1 cellular context compared by ENCODE assay signal in the genomic region with DNA sequence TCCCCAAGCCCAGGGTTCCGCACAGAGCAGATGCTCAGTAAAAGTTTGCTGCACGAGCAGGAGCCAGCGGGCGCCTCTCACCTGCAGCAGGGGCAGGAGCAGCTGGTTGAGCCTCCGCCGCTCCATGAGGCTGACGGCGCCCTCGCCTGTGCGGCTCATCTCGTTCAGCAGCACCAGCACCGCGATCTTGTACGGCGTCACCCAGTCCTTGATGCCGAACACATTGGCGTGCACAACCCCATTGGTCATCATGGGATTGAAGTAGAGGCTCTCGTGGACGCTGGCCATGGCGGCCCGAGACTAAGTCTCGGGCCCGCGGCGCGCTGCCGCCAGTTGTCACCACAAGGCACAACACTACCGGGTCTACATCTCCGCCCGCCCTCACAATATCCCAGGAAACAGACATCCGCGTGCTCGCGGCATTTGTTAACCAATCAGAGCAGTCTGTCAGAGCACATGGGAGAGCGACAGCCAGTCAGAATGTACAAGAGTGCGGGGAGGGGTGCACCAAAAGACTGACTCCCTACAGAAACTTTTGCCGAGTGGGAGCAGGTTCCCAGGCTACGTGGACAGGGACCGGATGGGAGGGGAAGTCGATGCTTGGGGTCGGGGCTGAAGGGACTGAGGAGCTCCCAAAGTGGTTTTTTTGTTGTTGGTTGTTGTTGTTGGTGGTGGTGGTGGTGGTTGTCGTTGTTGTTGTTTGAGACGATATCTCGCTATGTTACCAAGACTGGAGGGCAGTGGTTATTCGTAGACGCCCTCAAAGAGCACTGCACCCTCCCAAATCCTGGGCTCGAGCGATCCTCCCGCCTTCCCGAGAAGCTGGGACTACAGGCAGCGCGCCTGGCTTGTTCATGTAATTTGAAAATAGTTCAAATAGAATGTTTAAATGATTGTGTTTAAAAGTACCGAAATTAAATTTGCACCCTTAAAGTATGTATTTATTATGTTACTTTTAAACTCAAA.
A peak's percentile ranks its signal among the peaks of the same experiment; 100 is the strongest.
TF ChIP-seq lines count a peak whose summit lies in the region.

A gene with protein sequence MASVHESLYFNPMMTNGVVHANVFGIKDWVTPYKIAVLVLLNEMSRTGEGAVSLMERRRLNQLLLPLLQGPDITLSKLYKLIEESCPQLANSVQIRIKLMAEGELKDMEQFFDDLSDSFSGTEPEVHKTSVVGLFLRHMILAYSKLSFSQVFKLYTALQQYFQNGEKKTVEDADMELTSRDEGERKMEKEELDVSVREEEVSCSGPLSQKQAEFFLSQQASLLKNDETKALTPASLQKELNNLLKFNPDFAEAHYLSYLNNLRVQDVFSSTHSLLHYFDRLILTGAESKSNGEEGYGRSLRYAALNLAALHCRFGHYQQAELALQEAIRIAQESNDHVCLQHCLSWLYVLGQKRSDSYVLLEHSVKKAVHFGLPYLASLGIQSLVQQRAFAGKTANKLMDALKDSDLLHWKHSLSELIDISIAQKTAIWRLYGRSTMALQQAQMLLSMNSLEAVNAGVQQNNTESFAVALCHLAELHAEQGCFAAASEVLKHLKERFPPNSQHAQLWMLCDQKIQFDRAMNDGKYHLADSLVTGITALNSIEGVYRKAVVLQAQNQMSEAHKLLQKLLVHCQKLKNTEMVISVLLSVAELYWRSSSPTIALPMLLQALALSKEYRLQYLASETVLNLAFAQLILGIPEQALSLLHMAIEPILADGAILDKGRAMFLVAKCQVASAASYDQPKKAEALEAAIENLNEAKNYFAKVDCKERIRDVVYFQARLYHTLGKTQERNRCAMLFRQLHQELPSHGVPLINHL (minus strand): TSS at position 359 of the 966 bp plus-strand sequence. CDS start 71 bp downstream, at position 288.

TF ChIP-seq in K562, 482 proteins besides CTCF, POLR2A, EP300 and RAD21 (continued from another document and continues in another):
- TF ChIP-seq, protein P1, sequence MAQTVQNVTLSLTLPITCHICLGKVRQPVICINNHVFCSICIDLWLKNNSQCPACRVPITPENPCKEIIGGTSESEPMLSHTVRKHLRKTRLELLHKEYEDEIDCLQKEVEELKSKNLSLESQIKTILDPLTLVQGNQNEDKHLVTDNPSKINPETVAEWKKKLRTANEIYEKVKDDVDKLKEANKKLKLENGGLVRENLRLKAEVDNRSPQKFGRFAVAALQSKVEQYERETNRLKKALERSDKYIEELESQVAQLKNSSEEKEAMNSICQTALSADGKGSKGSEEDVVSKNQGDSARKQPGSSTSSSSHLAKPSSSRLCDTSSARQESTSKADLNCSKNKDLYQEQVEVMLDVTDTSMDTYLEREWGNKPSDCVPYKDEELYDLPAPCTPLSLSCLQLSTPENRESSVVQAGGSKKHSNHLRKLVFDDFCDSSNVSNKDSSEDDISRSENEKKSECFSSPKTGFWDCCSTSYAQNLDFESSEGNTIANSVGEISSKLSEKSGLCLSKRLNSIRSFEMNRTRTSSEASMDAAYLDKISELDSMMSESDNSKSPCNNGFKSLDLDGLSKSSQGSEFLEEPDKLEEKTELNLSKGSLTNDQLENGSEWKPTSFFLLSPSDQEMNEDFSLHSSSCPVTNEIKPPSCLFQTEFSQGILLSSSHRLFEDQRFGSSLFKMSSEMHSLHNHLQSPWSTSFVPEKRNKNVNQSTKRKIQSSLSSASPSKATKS (CRISPR knock-in tag; IDR thresholded peaks at IDR 0.05), result no peak
- TF ChIP-seq WHSC1 (IDR thresholded peaks at IDR 0.05; ENCODE audit: low read length), result no peak
- TF ChIP-seq PHF20 (IDR thresholded peaks at IDR 0.05; ENCODE audit: partially characterized antibody), result peak; percentile 93
- TF ChIP-seq NCOA6 (IDR thresholded peaks at IDR 0.05), result no peak
- no peak for TF ChIP-seq ZNF79 (CRISPR knock-in tag; IDR thresholded peaks at IDR 0.05; ENCODE audit: low read depth)
- 0 out of 4 replicates have a peak, but pooled peaks of 1 of the 2 experiments have one; percentile 45 for TF ChIP-seq KDM4B (IDR thresholded peaks at IDR 0.05; ENCODE audit: borderline replicate concordance in 2 of 2, low read depth in 1 of 2)
- TF ChIP-seq, protein P2, sequence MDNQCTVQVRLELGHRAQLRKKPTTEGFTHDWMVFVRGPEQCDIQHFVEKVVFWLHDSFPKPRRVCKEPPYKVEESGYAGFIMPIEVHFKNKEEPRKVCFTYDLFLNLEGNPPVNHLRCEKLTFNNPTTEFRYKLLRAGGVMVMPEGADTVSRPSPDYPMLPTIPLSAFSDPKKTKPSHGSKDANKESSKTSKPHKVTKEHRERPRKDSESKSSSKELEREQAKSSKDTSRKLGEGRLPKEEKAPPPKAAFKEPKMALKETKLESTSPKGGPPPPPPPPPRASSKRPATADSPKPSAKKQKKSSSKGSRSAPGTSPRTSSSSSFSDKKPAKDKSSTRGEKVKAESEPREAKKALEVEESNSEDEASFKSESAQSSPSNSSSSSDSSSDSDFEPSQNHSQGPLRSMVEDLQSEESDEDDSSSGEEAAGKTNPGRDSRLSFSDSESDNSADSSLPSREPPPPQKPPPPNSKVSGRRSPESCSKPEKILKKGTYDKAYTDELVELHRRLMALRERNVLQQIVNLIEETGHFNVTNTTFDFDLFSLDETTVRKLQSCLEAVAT (IDR thresholded peaks at IDR 0.05), result peak; percentile 19 to 88
- TF ChIP-seq HNRNPH1 (optimal IDR thresholded peaks at IDR 0.05; ENCODE audit: low read depth, low read length), result no peak
- TF ChIP-seq NRF1 (conservative IDR thresholded peaks at IDR 0.05 in 1 of 2, IDR thresholded peaks at IDR 0.05 in 1 of 2), result peak; percentile 54 to 63
- no peak for TF ChIP-seq HDAC8 (tag; IDR thresholded peaks at IDR 0.05)
- TF ChIP-seq FOSL1 (tag; conservative IDR thresholded peaks at IDR 0.05), result no peak
- TF ChIP-seq, protein P3, sequence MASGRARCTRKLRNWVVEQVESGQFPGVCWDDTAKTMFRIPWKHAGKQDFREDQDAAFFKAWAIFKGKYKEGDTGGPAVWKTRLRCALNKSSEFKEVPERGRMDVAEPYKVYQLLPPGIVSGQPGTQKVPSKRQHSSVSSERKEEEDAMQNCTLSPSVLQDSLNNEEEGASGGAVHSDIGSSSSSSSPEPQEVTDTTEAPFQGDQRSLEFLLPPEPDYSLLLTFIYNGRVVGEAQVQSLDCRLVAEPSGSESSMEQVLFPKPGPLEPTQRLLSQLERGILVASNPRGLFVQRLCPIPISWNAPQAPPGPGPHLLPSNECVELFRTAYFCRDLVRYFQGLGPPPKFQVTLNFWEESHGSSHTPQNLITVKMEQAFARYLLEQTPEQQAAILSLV (tag; IDR thresholded peaks at IDR 0.05), result no peak
- TF ChIP-seq XRCC4 (IDR thresholded peaks at IDR 0.05; ENCODE audit: extremely low read depth, insufficient read depth, insufficient read length), result no peak
- TF ChIP-seq NCOA2 (IDR thresholded peaks at IDR 0.05; ENCODE audit: partially characterized antibody in 2 of 2), result no peak
- TF ChIP-seq GATAD2B (IDR thresholded peaks at IDR 0.05; ENCODE audit: borderline replicate concordance), result no peak; the same call in 1 of the 2 replicates
- TF ChIP-seq, protein P4, sequence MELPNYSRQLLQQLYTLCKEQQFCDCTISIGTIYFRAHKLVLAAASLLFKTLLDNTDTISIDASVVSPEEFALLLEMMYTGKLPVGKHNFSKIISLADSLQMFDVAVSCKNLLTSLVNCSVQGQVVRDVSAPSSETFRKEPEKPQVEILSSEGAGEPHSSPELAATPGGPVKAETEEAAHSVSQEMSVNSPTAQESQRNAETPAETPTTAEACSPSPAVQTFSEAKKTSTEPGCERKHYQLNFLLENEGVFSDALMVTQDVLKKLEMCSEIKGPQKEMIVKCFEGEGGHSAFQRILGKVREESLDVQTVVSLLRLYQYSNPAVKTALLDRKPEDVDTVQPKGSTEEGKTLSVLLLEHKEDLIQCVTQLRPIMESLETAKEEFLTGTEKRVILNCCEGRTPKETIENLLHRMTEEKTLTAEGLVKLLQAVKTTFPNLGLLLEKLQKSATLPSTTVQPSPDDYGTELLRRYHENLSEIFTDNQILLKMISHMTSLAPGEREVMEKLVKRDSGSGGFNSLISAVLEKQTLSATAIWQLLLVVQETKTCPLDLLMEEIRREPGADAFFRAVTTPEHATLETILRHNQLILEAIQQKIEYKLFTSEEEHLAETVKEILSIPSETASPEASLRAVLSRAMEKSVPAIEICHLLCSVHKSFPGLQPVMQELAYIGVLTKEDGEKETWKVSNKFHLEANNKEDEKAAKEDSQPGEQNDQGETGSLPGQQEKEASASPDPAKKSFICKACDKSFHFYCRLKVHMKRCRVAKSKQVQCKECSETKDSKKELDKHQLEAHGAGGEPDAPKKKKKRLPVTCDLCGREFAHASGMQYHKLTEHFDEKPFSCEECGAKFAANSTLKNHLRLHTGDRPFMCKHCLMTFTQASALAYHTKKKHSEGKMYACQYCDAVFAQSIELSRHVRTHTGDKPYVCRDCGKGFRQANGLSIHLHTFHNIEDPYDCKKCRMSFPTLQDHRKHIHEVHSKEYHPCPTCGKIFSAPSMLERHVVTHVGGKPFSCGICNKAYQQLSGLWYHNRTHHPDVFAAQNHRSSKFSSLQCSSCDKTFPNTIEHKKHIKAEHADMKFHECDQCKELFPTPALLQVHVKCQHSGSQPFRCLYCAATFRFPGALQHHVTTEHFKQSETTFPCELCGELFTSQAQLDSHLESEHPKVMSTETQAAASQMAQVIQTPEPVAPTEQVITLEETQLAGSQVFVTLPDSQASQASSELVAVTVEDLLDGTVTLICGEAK (IDR thresholded peaks at IDR 0.05), result peak; percentile 98
- TF ChIP-seq, protein P4 (CRISPR knock-in tag; IDR thresholded peaks at IDR 0.05), result no peak
- TF ChIP-seq KAT2B (IDR thresholded peaks at IDR 0.05; ENCODE audit: low read depth, low read length), result no peak
- TF ChIP-seq HDAC2 (IDR thresholded peaks at IDR 0.05), result peak; percentile 69
- TF ChIP-seq RFX7 (CRISPR knock-in tag; IDR thresholded peaks at IDR 0.05), result 0 out of 2 replicates have a peak, but pooled peaks have one; percentile 58
- TF ChIP-seq MCM3 (IDR thresholded peaks at IDR 0.05), result no peak
- TF ChIP-seq, protein P5, sequence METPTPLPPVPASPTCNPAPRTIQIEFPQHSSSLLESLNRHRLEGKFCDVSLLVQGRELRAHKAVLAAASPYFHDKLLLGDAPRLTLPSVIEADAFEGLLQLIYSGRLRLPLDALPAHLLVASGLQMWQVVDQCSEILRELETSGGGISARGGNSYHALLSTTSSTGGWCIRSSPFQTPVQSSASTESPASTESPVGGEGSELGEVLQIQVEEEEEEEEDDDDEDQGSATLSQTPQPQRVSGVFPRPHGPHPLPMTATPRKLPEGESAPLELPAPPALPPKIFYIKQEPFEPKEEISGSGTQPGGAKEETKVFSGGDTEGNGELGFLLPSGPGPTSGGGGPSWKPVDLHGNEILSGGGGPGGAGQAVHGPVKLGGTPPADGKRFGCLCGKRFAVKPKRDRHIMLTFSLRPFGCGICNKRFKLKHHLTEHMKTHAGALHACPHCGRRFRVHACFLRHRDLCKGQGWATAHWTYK (CRISPR knock-in tag; IDR thresholded peaks at IDR 0.05), result no peak
- TF ChIP-seq XRCC5 (IDR thresholded peaks at IDR 0.05; ENCODE audit: low read depth, low read length), result peak; percentile 95
- no peak; the same call in 1 of the 2 replicates for TF ChIP-seq KAT7 (CRISPR knock-in tag; IDR thresholded peaks at IDR 0.05; ENCODE audit: borderline replicate concordance)
- no peak for TF ChIP-seq NR2C2 (CRISPR knock-in tag; IDR thresholded peaks at IDR 0.05)
- TF ChIP-seq NR2C2 (tag; IDR thresholded peaks at IDR 0.05), result peak; percentile 94
- no peak for TF ChIP-seq CCNT2 (IDR thresholded peaks at IDR 0.05; ENCODE audit: borderline replicate concordance, extremely low read depth, insufficient read length, low read depth, low read length)
- no peak for TF ChIP-seq EWSR1 (IDR thresholded peaks at IDR 0.05; ENCODE audit: borderline replicate concordance, low read depth, partially characterized antibody)
- TF ChIP-seq NFYB (IDR thresholded peaks at IDR 0.05; ENCODE audit: extremely low read depth, insufficient read length), result peak; percentile 96
- peak; percentile 93 for TF ChIP-seq SP1 (CRISPR knock-in tag; IDR thresholded peaks at IDR 0.05)
- no peak for TF ChIP-seq MXI1 (IDR thresholded peaks at IDR 0.05; ENCODE audit: low read depth, low read length)
- TF ChIP-seq JUN (IDR thresholded peaks at IDR 0.05; ENCODE audit: borderline replicate concordance, low read depth, low read length), result no peak; the same call in 1 of the 2 replicates
- TF ChIP-seq JUN (CRISPR knock-in tag; IDR thresholded peaks at IDR 0.05; ENCODE audit: borderline replicate concordance), result no peak
- peak; percentile 81 for TF ChIP-seq ZBTB7A (IDR thresholded peaks at IDR 0.05; ENCODE audit: borderline replicate concordance, control insufficient read depth, low read depth, low read length)
- no peak for TF ChIP-seq NONO (IDR thresholded peaks at IDR 0.05; ENCODE audit: low read depth in 2 of 2, low read length in 1 of 2)
- TF ChIP-seq, protein P6, sequence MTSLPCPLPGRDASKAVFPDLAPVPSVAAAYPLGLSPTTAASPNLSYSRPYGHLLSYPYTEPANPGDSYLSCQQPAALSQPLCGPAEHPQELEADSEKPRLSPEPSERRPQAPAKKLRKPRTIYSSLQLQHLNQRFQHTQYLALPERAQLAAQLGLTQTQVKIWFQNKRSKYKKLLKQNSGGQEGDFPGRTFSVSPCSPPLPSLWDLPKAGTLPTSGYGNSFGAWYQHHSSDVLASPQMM (CRISPR knock-in tag; IDR thresholded peaks at IDR 0.05), result no peak
